ENCODE assay signal across 23 cellular contexts in the genomic region with DNA sequence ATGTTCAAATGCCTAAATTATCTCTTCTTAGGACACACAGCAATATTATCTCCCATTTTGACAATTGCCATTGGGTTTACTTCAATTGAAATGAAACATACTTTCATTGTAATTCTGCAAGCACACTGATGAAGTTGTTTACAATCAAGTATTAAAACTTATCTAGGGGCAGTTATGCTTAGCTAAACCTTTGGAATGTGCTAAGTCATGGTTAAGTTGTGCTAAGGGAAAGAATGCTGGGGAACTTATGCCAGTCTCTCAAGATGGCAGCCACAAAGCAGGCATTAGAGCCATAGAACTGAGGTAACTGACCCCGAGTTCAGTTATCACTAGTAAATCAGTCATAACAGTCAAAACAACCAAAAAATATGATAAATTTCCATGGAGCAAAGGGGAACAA. TPM values are rescaled to one million over a fixed set of nuclear protein-coding genes. Genes with fewer than 3 reads are reported as not detected.
DNase-seq lines count a peak whose midpoint lies in the region; ATAC-seq and TF ChIP-seq lines count a peak whose summit lies in the region.
"Had no signal": no experiment of that assay in that cellular context is flagged by ENCODE, and none has a peak within 500 bp of the region (broad histone marks: within the 10 kb centered on the region; RNA-seq: fewer than 3 reads in every experiment).

No MANE protein-coding gene starts in this region.

- H3K27me3 Mint-ChIP-seq in naive thymus-derived CD8-positive, alpha-beta T cell, result no peaks in the 10 kb centered on the region

- H3K9me3 ChIP-seq in colonic mucosa, result no peaks in the 10 kb centered on the region
- H3K9me3 ChIP-seq: ovary, SJCRH30, spleen had no signal

- ATAC-seq in naive thymus-derived CD8-positive, alpha-beta T cell, result no peak
- ATAC-seq: stimulated activated naive B cell treated with anti-CD40 and anti-IgM and Interleukin-4, amounts not matched to agents 10 μg/mL and 1 μg/mL and 100 μg/mL, for 72 hours had no signal

- TF ChIP-seq CTCF in colonic mucosa (IDR thresholded peaks at IDR 0.05), result no peak

- H3K27me3 ChIP-seq in colonic mucosa, result no peaks in the 10 kb centered on the region
- H3K27me3 ChIP-seq: ovary, SJCRH30 had no signal

- H3K9ac ChIP-seq in colonic mucosa (ENCODE audit: low read depth in 2 of 2, low read length in 2 of 2), result no peak overlapping the region

- H3K9me3 Mint-ChIP-seq in naive thymus-derived CD8-positive, alpha-beta T cell, result no peaks in the 10 kb centered on the region
- H3K9me3 Mint-ChIP-seq: immature natural killer cell; stimulated activated naive B cell treated with anti-CD40 and anti-IgM and Interleukin-4, amounts not matched to agents 10 μg/mL and 1 μg/mL and 100 μg/mL, for 72 hours had no signal

- DNase-seq in A172 (ENCODE audit: low spot score), result peak; percentile 38
- DNase-seq in HCEC 1CT, result peak; percentile 37
- no peak for DNase-seq in colonic mucosa
- DNase-seq in kidney glomerular epithelial cell (lab: John Stamatoyannopoulos, UW), result peak; percentile 49
- no peak for DNase-seq in inferior parietal cortex (ENCODE audit: extremely low spot score)
- DNase-seq in HEK293T (ENCODE audit: extremely low spot score), result no peak
- no peak for DNase-seq in cardiac septum (ENCODE audit: low spot score)
- DNase-seq in naive thymus-derived CD8-positive, alpha-beta T cell, result no peak
- DNase-seq: activated CD4-positive, alpha-beta T cell treated with anti-CD3 and anti-CD28 coated beads for 4 hours; activated CD8-positive, alpha-beta memory T cell treated with anti-CD3 and anti-CD28 coated beads, Interleukin-2, amount 50 U/mL, for 48 hours; activated naive CD4-positive, alpha-beta T cell treated with Interleukin-2 at 50 U/mL for 16 hours; dorsolateral prefrontal cortex; GF-D8; immature natural killer cell; Karpas-422; NCI-H1436 treated with DMSO at 0.1 percent for 48 hours; NCI-H345; ovary; SJCRH30; spleen; stimulated activated naive B cell treated with anti-CD40 and anti-IgM and Interleukin-4, amounts not matched to agents 10 μg/mL and 1 μg/mL and 100 μg/mL, for 72 hours; trophoblast cell had no signal

- H3K27ac ChIP-seq in colonic mucosa, result peak overlapping the region; percentile 49
- H3K27ac ChIP-seq: dorsolateral prefrontal cortex, HL-60, ovary, SJCRH30, spleen had no signal

- CTCF ChIA-PET in HEK293T (lab: Yijun Ruan, JAX), result no interaction called here

- no peak overlapping the region for H3K4me3 Mint-ChIP-seq in naive thymus-derived CD8-positive, alpha-beta T cell
- H3K4me3 Mint-ChIP-seq: immature natural killer cell; stimulated activated naive B cell treated with anti-CD40 and anti-IgM and Interleukin-4, amounts not matched to agents 10 μg/mL and 1 μg/mL and 100 μg/mL, for 72 hours had no signal

- intact Hi-C loops in colonic mucosa (cut with DNase I) (no loop called here), cardiac septum (cut with DNase I) (no loop called here)

- no peak overlapping the region for H3K27ac Mint-ChIP-seq in naive thymus-derived CD8-positive, alpha-beta T cell
- H3K27ac Mint-ChIP-seq: immature natural killer cell; stimulated activated naive B cell treated with anti-CD40 and anti-IgM and Interleukin-4, amounts not matched to agents 10 μg/mL and 1 μg/mL and 100 μg/mL, for 72 hours had no signal

- H3K36me3 ChIP-seq in colonic mucosa, result no peaks in the 10 kb centered on the region
- H3K36me3 ChIP-seq: ovary, SJCRH30, spleen had no signal

- POLR2A ChIA-PET in HEK293T (lab: Yijun Ruan, JAX), result no interaction called here
- POLR2A ChIA-PET in naive thymus-derived CD8-positive, alpha-beta T cell (lab: Charles Lee), result interaction anchor here (1.1 kb wide), 1 partner anchor 7 kb away, joined by 4 read pairs; no protein-coding TSS in a partner anchor

- H3K4me1 Mint-ChIP-seq in naive thymus-derived CD8-positive, alpha-beta T cell, result peaks cover 2 to 12% (median 7%) of the 10 kb centered on the region in 4 donors
- H3K4me1 Mint-ChIP-seq: immature natural killer cell; stimulated activated naive B cell treated with anti-CD40 and anti-IgM and Interleukin-4, amounts not matched to agents 10 μg/mL and 1 μg/mL and 100 μg/mL, for 72 hours had no signal

- no peaks in the 10 kb centered on the region for H3K4me1 ChIP-seq in colonic mucosa
- H3K4me1 ChIP-seq: SJCRH30, spleen had no signal

- H3K36me3 Mint-ChIP-seq in naive thymus-derived CD8-positive, alpha-beta T cell, result no peaks in the 10 kb centered on the region
- H3K36me3 Mint-ChIP-seq: immature natural killer cell; stimulated activated naive B cell treated with anti-CD40 and anti-IgM and Interleukin-4, amounts not matched to agents 10 μg/mL and 1 μg/mL and 100 μg/mL, for 72 hours had no signal

- no peak overlapping the region for H3K4me3 ChIP-seq in colonic mucosa
- H3K4me3 ChIP-seq: dorsolateral prefrontal cortex, ovary, SJCRH30, spleen had no signal

TF ChIP-seq in HEK293T, 16 proteins besides CTCF, POLR2A, EP300 and RAD21:
- TF ChIP-seq NFRKB (IDR thresholded peaks at IDR 0.05) (no peak), ZNF384 (IDR thresholded peaks at IDR 0.05) (no peak), CTBP1 (IDR thresholded peaks at IDR 0.05; ENCODE audit: borderline replicate concordance) (no peak), ARNT (IDR thresholded peaks at IDR 0.05) (no peak)

RNA-seq across cellular contexts. Expression of gene NT5E, which starts 59.1 kb away (rescaled TPM):
- total RNA-seq in A172 (2014; rRNA removed; shearing (Covaris generic)), result 127 and 155 TPM in 2 replicates
- total RNA-seq in colonic mucosa, result 10 to 100 TPM; 18.6 to 28.0 TPM
- 5.9 TPM for total RNA-seq in cardiac septum
- total RNA-seq in naive thymus-derived CD8-positive, alpha-beta T cell, result 10 to 100 TPM; 56.5 to 57.3 TPM
- polyA plus RNA-seq in naive thymus-derived CD8-positive, alpha-beta T cell, result 100 to 1,000 TPM in 2 of 3 donors, 10 to 100 TPM in 1; 77.7 to 128 (median 103) TPM

Comparison
In these comparisons a context has a peak if more than half of its experiments do, and no peak if none do; other contexts are left out.
1. DNase-seq: peak in A172 (single experiment), HCEC 1CT (single experiment) and kidney glomerular epithelial cell (single experiment); none in colonic mucosa (single experiment), inferior parietal cortex (single experiment), HEK293T (single experiment), cardiac septum (single experiment) and naive thymus-derived CD8-positive, alpha-beta T cell (0 of 10).